In genomic region chr22:39309364-39309861, GRCh38 we compare ENCODE assay signal across 8 cellular contexts. TPM values are rescaled to one million over a fixed set of nuclear protein-coding genes. Genes with fewer than 3 reads are reported as not detected.
DNase-seq lines count a peak whose midpoint lies in the region; ATAC-seq and TF ChIP-seq lines count a peak whose summit lies in the region.

No MANE protein-coding gene starts in this region.

- WGBS in liver = 89% methylated on average over 18 of the region's 18 CpGs

- TF ChIP-seq RAD21 in liver (IDR thresholded peaks at IDR 0.05) = no peak

- H3K27me3 ChIP-seq in cardiac muscle cell = no peaks in the 10 kb centered on the region
- H3K27me3 ChIP-seq in liver (ENCODE audit: control insufficient read depth in 4 of 4, insufficient read depth in 4 of 4, low read length in 3 of 4) = no peaks in the 10 kb centered on the region
- no peaks in the 10 kb centered on the region for H3K27me3 ChIP-seq in vagina

- H3K9ac ChIP-seq in liver (ENCODE audit: low read depth in 1 of 2, low read length in 2 of 2) = no peak overlapping the region

- H3K27ac ChIP-seq in cardiac muscle cell (no peak overlapping the region), liver (ENCODE audit: low read depth in 1 of 2, low read length in 2 of 2) (peak overlapping the region; percentile 45 to 52), vagina (peak overlapping the region; percentile 88)

- peaks cover 25% of the 10 kb centered on the region for H3K36me3 ChIP-seq in cardiac muscle cell
- peaks cover 17 to 29% (median 23%) of the 10 kb centered on the region in 4 donors for H3K36me3 ChIP-seq in liver (ENCODE audit: control insufficient read depth in 4 of 4, insufficient read depth in 3 of 4, low read depth in 1 of 4, low read length in 3 of 4)
- H3K36me3 ChIP-seq in vagina = peaks cover 0 to 30% of the 10 kb centered on the region in 2 donors

- H3K4me3 ChIP-seq in cardiac muscle cell (no peak overlapping the region), liver (ENCODE audit: low read depth in 1 of 3, low read length in 3 of 3) (no peak overlapping the region), vagina (no peak overlapping the region)

- TF ChIP-seq CTCF in cardiac muscle cell (IDR thresholded peaks at IDR 0.05; ENCODE audit: low read depth, low read length) (peak; percentile 27), liver (IDR thresholded peaks at IDR 0.05; ENCODE audit: low read depth, low read length, missing input control) (no peak), vagina (IDR thresholded peaks at IDR 0.05) (no peak)

- H3K4me1 ChIP-seq in cardiac muscle cell (ENCODE audit: low read depth) = no peaks in the 10 kb centered on the region
- peaks cover 2 to 40% (median 20%) of the 10 kb centered on the region in 4 donors for H3K4me1 ChIP-seq in liver (ENCODE audit: control insufficient read depth in 4 of 4, insufficient read depth in 4 of 4, low read length in 3 of 4)
- peaks cover 41% of the 10 kb centered on the region for H3K4me1 ChIP-seq in vagina

- H3K9me3 ChIP-seq in cardiac muscle cell (ENCODE audit: low read depth) = no peaks in the 10 kb centered on the region
- no peaks in the 10 kb centered on the region for H3K9me3 ChIP-seq in liver (ENCODE audit: control insufficient read depth in 4 of 4, low read length in 3 of 4)
- no peaks in the 10 kb centered on the region for H3K9me3 ChIP-seq in vagina

- DNase-seq in cardiac muscle cell (ENCODE audit: low read depth in 1 of 2, low spot score in 1 of 2) (no peak), Right ventricle myocardium superior (no peak), astrocyte of the hippocampus (ENCODE audit: low read depth, low spot score) (peak; percentile 57), vagina (ENCODE audit: extremely low spot score in 2 of 2) (no peak), CD1c-positive myeloid dendritic cell (ENCODE audit: extremely low spot score) (no peak), NCI-H128 (lab: John Stamatoyannopoulos, UW; ENCODE audit: unreplicated experiment) (no peak)
- no peak for DNase-seq in activated naive CD4-positive, alpha-beta T cell treated with Interleukin-2 at 50 U/mL for 16 hours

- no peak for TF ChIP-seq POLR2A in vagina (IDR thresholded peaks at IDR 0.05)

- intact Hi-C loops in Right ventricle myocardium superior (cut with DNase I) (no loop called here), vagina (cut with DNase I) (no loop called here)

- ATAC-seq in Right ventricle myocardium superior (ENCODE audit: poor library complexity) = no peak

TF ChIP-seq in liver, 16 proteins besides CTCF, POLR2A, EP300 and RAD21:
- no peak for TF ChIP-seq ATF3 (IDR thresholded peaks at IDR 0.05)
- TF ChIP-seq YY1 (IDR thresholded peaks at IDR 0.05) = no peak
- no peak for TF ChIP-seq HNF4G (IDR thresholded peaks at IDR 0.05)
- no peak for TF ChIP-seq TAF1 (conservative IDR thresholded peaks at IDR 0.05)
- TF ChIP-seq, protein P1, sequence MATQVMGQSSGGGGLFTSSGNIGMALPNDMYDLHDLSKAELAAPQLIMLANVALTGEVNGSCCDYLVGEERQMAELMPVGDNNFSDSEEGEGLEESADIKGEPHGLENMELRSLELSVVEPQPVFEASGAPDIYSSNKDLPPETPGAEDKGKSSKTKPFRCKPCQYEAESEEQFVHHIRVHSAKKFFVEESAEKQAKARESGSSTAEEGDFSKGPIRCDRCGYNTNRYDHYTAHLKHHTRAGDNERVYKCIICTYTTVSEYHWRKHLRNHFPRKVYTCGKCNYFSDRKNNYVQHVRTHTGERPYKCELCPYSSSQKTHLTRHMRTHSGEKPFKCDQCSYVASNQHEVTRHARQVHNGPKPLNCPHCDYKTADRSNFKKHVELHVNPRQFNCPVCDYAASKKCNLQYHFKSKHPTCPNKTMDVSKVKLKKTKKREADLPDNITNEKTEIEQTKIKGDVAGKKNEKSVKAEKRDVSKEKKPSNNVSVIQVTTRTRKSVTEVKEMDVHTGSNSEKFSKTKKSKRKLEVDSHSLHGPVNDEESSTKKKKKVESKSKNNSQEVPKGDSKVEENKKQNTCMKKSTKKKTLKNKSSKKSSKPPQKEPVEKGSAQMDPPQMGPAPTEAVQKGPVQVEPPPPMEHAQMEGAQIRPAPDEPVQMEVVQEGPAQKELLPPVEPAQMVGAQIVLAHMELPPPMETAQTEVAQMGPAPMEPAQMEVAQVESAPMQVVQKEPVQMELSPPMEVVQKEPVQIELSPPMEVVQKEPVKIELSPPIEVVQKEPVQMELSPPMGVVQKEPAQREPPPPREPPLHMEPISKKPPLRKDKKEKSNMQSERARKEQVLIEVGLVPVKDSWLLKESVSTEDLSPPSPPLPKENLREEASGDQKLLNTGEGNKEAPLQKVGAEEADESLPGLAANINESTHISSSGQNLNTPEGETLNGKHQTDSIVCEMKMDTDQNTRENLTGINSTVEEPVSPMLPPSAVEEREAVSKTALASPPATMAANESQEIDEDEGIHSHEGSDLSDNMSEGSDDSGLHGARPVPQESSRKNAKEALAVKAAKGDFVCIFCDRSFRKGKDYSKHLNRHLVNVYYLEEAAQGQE (IDR thresholded peaks at IDR 0.05) = no peak
- TF ChIP-seq, protein P2, sequence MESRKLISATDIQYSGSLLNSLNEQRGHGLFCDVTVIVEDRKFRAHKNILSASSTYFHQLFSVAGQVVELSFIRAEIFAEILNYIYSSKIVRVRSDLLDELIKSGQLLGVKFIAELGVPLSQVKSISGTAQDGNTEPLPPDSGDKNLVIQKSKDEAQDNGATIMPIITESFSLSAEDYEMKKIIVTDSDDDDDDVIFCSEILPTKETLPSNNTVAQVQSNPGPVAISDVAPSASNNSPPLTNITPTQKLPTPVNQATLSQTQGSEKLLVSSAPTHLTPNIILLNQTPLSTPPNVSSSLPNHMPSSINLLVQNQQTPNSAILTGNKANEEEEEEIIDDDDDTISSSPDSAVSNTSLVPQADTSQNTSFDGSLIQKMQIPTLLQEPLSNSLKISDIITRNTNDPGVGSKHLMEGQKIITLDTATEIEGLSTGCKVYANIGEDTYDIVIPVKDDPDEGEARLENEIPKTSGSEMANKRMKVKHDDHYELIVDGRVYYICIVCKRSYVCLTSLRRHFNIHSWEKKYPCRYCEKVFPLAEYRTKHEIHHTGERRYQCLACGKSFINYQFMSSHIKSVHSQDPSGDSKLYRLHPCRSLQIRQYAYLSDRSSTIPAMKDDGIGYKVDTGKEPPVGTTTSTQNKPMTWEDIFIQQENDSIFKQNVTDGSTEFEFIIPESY (IDR thresholded peaks at IDR 0.05) = no peak
- TF ChIP-seq NR2F2 (IDR thresholded peaks at IDR 0.05) = no peak
- TF ChIP-seq FOXA2 (IDR thresholded peaks at IDR 0.05) = no peak
- no peak for TF ChIP-seq FOXA1 (IDR thresholded peaks at IDR 0.05)
- TF ChIP-seq, protein P3, sequence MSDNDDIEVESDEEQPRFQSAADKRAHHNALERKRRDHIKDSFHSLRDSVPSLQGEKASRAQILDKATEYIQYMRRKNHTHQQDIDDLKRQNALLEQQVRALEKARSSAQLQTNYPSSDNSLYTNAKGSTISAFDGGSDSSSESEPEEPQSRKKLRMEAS (IDR thresholded peaks at IDR 0.05) = no peak
- TF ChIP-seq SP1 (IDR thresholded peaks at IDR 0.05) = no peak
- no peak for TF ChIP-seq HNF4A (conservative IDR thresholded peaks at IDR 0.05)
- TF ChIP-seq RXRA (IDR thresholded peaks at IDR 0.05) = no peak
- TF ChIP-seq JUND (IDR thresholded peaks at IDR 0.05) = no peak
TF ChIP-seq in liver: peak in this region for 0.

RNA-seq across cellular contexts. Expression of gene RPL3, which starts 10.0 kb away (rescaled TPM):
- 2,304 and 2,959 TPM in 2 replicates for total RNA-seq in cardiac muscle cell
- 1,107 and 1,423 TPM in 2 replicates for polyA plus RNA-seq in cardiac muscle cell
- 300 TPM for total RNA-seq in Right ventricle myocardium superior
- total RNA-seq in liver = 1,000 to 10,000 TPM in 1 of 2 donors, 100 to 1,000 TPM in 1; 998 to 1,767 TPM
- polyA plus RNA-seq in liver = 1,000 to 10,000 TPM in 1 of 2 donors, 100 to 1,000 TPM in 1; 580 to 1,370 TPM
- 2,613 TPM for total RNA-seq in vagina

RNA-seq across cellular contexts. Expression of gene SYNGR1, which starts 40.4 kb away (rescaled TPM):
- total RNA-seq in cardiac muscle cell (40.7 and 61.8 TPM in 2 replicates), Right ventricle myocardium superior (32.2 TPM), liver (10 to 100 TPM in 1 of 2 donors, 1 to 10 TPM in 1; 1.8 to 21.9 TPM), vagina (42.2 TPM)
- polyA plus RNA-seq in cardiac muscle cell (81.9 and 112 TPM in 2 replicates), liver (1 to 10 TPM; 3.6 to 6.7 TPM)
